In the genomic region with DNA sequence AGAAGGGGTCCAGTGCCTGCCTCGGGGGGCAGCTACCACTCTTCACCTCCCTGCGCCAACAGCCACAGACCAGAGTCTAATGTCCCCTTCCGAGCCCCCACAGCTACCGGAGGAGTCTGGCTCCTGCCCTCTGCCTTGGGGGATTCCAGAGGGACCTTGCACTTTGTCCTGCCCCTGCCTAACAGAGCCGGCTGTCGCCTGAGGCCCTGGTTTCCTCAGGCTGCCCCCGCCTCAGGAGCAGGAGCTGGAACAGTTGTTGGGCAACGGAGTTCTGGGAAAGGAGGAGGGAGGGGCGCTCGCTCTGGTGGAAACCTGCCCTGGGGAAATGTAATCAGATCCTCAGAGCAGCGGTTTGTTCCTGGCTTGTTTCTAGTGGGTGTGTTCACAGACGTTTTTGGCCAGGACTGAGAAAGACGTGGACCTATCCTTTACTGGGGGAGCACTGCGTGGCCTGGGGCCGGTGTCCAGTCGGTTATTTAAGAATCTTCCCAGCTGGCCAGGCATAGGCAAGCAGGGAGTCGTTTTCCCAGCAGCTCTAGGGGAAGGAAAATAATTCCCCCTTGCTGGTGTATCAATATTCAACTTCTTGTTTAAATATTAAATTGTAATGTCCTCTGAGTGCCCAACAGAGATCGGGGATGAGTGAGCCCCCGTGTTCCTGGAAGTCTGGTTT, we compare ENCODE assay signal across 8 cellular contexts. TPM values are rescaled to one million over a fixed set of nuclear protein-coding genes. Genes with fewer than 3 reads are reported as not detected.
DNase-seq lines count a peak whose midpoint lies in the region; ATAC-seq and TF ChIP-seq lines count a peak whose summit lies in the region.

No MANE protein-coding gene starts in this region.

- H3K36me3 ChIP-seq in WERI-Rb-1 (no peaks in the 10 kb centered on the region), psoas muscle (ENCODE audit: insufficient read depth in 1 of 2, low read depth in 1 of 2) (no peaks in the 10 kb centered on the region)

- peaks cover 5% of the 10 kb centered on the region; the same call in 1 of the 2 replicates for H3K9me3 ChIP-seq in AG04450 (ENCODE audit: control insufficient read depth, insufficient read depth, low read length)
- no peaks in the 10 kb centered on the region for H3K9me3 ChIP-seq in WERI-Rb-1 (ENCODE audit: severe bottlenecking)
- H3K9me3 ChIP-seq in psoas muscle, result no peaks in the 10 kb centered on the region

- H3K36me3 Mint-ChIP-seq in stimulated activated effector memory CD8-positive, alpha-beta T cell treated with anti-CD3 and anti-CD28 coated beads, Interleukin-12 subunit alpha, Interleukin-12 subunit beta, amount 100 ng/mL, for 72 hours, result no peaks in the 10 kb centered on the region

- no peak overlapping the region for H3K4me3 Mint-ChIP-seq in stimulated activated effector memory CD8-positive, alpha-beta T cell treated with anti-CD3 and anti-CD28 coated beads, Interleukin-12 subunit alpha, Interleukin-12 subunit beta, amount 100 ng/mL, for 72 hours

- intact Hi-C loops in cardiac septum (cut with DNase I), result loop anchor here (2.0 kb wide), 1 partner anchor 28 kb away; no protein-coding TSS in a partner anchor
- intact Hi-C loops in psoas muscle (cut with DNase I), result loop anchor here in 1 of 2 donors (5.0 kb wide), 1 partner anchor 71 kb away; no protein-coding TSS in a partner anchor

- TF ChIP-seq CTCF in AG04450 (IDR thresholded peaks at IDR 0.05; ENCODE audit: low read depth, low read length) (no peak), WERI-Rb-1 (IDR thresholded peaks at IDR 0.05; ENCODE audit: low read depth, low read length) (no peak), psoas muscle (IDR thresholded peaks at IDR 0.05) (no peak)

- DNase-seq in AG04450 (ENCODE audit: low read depth, low spot score), result peak; percentile 78
- peak; percentile 42 for DNase-seq in NCI-H1092 (lab: John Stamatoyannopoulos, UW)
- DNase-seq in WERI-Rb-1, result peak; percentile 59
- DNase-seq in cardiac septum (ENCODE audit: low spot score), result peak; percentile 92
- DNase-seq in psoas muscle, result peak; percentile 92 to 96
- no peak for DNase-seq in stimulated activated effector memory CD8-positive, alpha-beta T cell treated with anti-CD3 and anti-CD28 coated beads, Interleukin-12 subunit alpha, Interleukin-12 subunit beta, amount 100 ng/mL, for 72 hours (ENCODE audit: low spot score in 2 of 2)

- H3K27me3 ChIP-seq in AG04450 (ENCODE audit: control insufficient read depth, insufficient read depth, low read length) (no peaks in the 10 kb centered on the region), WERI-Rb-1 (ENCODE audit: insufficient read depth, low read depth, severe bottlenecking) (no peaks in the 10 kb centered on the region), psoas muscle (ENCODE audit: insufficient read depth in 3 of 3, low read length in 2 of 3) (no peaks in the 10 kb centered on the region)

- H3K4me3 ChIP-seq in AG04450 (ENCODE audit: low read depth, low read length) (no peak overlapping the region), WERI-Rb-1 (ENCODE audit: low read depth, low read length) (no peak overlapping the region), psoas muscle (peak overlapping the region; percentile 32)

- no peaks in the 10 kb centered on the region for H3K4me1 Mint-ChIP-seq in stimulated activated effector memory CD8-positive, alpha-beta T cell treated with anti-CD3 and anti-CD28 coated beads, Interleukin-12 subunit alpha, Interleukin-12 subunit beta, amount 100 ng/mL, for 72 hours

- no peak overlapping the region for H3K27ac Mint-ChIP-seq in stimulated activated effector memory CD8-positive, alpha-beta T cell treated with anti-CD3 and anti-CD28 coated beads, Interleukin-12 subunit alpha, Interleukin-12 subunit beta, amount 100 ng/mL, for 72 hours

- ATAC-seq in psoas muscle (peak; percentile 82 to 91 (median 86)), HG03108 (IDR thresholded peaks at IDR 0.05; ENCODE audit: unreplicated experiment) (no peak), HG02938 (IDR thresholded peaks at IDR 0.05; ENCODE audit: unreplicated experiment) (no peak)
- no peak for ATAC-seq in stimulated activated effector memory CD8-positive, alpha-beta T cell treated with anti-CD3 and anti-CD28 coated beads, Interleukin-12 subunit alpha, Interleukin-12 subunit beta, amount 100 ng/mL, for 72 hours

- POLR2A ChIA-PET in AG04450 (lab: Yijun Ruan, JAX), result interaction anchor here (0.6 kb wide), 1 partner anchor 33 kb away, joined by 3 read pairs; no protein-coding TSS in a partner anchor

- peaks cover 64% of the 10 kb centered on the region for H3K4me1 ChIP-seq in psoas muscle

- CTCF ChIA-PET in AG04450 (lab: Charles Lee), result interaction anchor here (0.6 to 1.5 kb wide), 2 partner anchors 91 to 132 kb away, joined by 3 read pairs; no protein-coding TSS in a partner anchor

- H3K27ac ChIP-seq in AG04450 (ENCODE audit: low read depth, low read length), result peak overlapping the region; percentile 75
- H3K27ac ChIP-seq in WERI-Rb-1, result peak overlapping the region; percentile 8; the same call in 1 of the 2 replicates
- peak overlapping the region; percentile 90 for H3K27ac ChIP-seq in psoas muscle

- WGBS in psoas muscle, 3 donors, result 9 to 15% (median 10%) methylated on average over 18 to 19 of the region's 19 CpGs

- H3K9me3 Mint-ChIP-seq in stimulated activated effector memory CD8-positive, alpha-beta T cell treated with anti-CD3 and anti-CD28 coated beads, Interleukin-12 subunit alpha, Interleukin-12 subunit beta, amount 100 ng/mL, for 72 hours, result no peaks in the 10 kb centered on the region

RNA-seq across cellular contexts. Expression of gene A4GALT, which starts 32.3 kb away (rescaled TPM):
- polyA plus RNA-seq in AG04450 (2011; rRNA removed) (1.8 and 2.7 TPM in 2 replicates), psoas muscle (10 to 100 TPM in 2 of 3 donors, 1 to 10 TPM in 1; 6.5 to 24.7 (median 13.0) TPM)
- 3.3 and 4.2 TPM in 2 replicates for polyA minus RNA-seq in AG04450 (2011; rRNA and poly(A)+ RNA removed)
- total RNA-seq in cardiac septum (97.7 TPM), psoas muscle (10 to 100 TPM; 11.2 to 28.8 (median 18.3) TPM)

RNA-seq across cellular contexts. Expression of gene CYB5R3, which starts 39.2 kb away (rescaled TPM):
- polyA plus RNA-seq in AG04450 (2011; rRNA removed) (110 and 151 TPM in 2 replicates), psoas muscle (100 to 1,000 TPM; 130 to 230 (median 162) TPM)
- 86.5 and 114 TPM in 2 replicates for polyA minus RNA-seq in AG04450 (2011; rRNA and poly(A)+ RNA removed)
- total RNA-seq in cardiac septum (428 TPM), psoas muscle (100 to 1,000 TPM; 120 to 208 (median 176) TPM)

RNA-seq across cellular contexts. Expression of gene ATP5MGL, which starts 48.0 kb away (rescaled TPM):
- 0.15 TPM in 1 of 2 replicates, not detected in the other for polyA plus RNA-seq in AG04450 (2011; rRNA removed)
- 0.91 and 1.1 TPM in 2 replicates for polyA minus RNA-seq in AG04450 (2011; rRNA and poly(A)+ RNA removed)
- total RNA-seq in cardiac septum, result 0.51 TPM
- under 1 TPM in 3 of 4 donors, not detected in 1; 0.50 to 0.57 (median 0.55) TPM for total RNA-seq in psoas muscle
- under 1 TPM in 1 of 3 donors, not detected in 2; 0.04 TPM for polyA plus RNA-seq in psoas muscle

Comparison
In these comparisons a context has a peak if more than half of its experiments do, and no peak if none do; other contexts are left out.
1. DNase-seq: peak in AG04450 (single experiment), NCI-H1092 (single experiment), WERI-Rb-1 (single experiment), cardiac septum (single experiment) and psoas muscle (2 of 2); none in stimulated activated effector memory CD8-positive, alpha-beta T cell treated with anti-CD3 and anti-CD28 coated beads, Interleukin-12 subunit alpha, Interleukin-12 subunit beta, amount 100 ng/mL, for 72 hours (0 of 2).
2. H3K27ac ChIP-seq: peak in every context shown above with its lines; median percentile 90 in psoas muscle; 75 in AG04450; 8 in WERI-Rb-1.
3. ATAC-seq: peak in psoas muscle (4 of 4); none in HG03108 (single experiment), HG02938 (single experiment) and stimulated activated effector memory CD8-positive, alpha-beta T cell treated with anti-CD3 and anti-CD28 coated beads, Interleukin-12 subunit alpha, Interleukin-12 subunit beta, amount 100 ng/mL, for 72 hours (single experiment).